26 cellular contexts compared by ENCODE assay signal in the genomic region with DNA sequence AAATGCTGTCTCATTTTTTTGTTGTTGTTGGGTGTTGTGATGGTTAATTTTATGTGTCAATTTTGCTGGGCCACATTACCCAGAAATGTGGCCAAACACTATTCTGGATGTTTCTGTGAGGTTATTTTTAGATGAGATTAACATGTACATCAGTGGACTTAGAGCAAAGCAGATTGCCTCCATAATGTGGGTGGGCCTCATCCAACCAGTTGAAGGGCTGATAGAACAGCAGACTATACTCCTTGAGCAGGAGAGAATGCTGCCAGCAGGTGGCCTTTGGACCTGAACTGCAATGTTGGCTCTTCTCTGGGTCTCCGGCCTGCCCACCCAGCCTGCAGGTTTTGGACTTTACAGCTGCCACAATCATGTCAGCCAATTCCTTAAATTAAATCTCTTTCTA.
"Had no signal": no experiment of that assay in that cellular context is flagged by ENCODE, and none has a peak within 500 bp of the region (broad histone marks: within the 10 kb centered on the region; RNA-seq: fewer than 3 reads in every experiment).

No MANE protein-coding gene starts in this region.

- H3K36me3 Mint-ChIP-seq: mesothelial cell of epicardium; naive thymus-derived CD8-positive, alpha-beta T cell; stimulated activated effector memory CD8-positive, alpha-beta T cell treated with anti-CD3 and anti-CD28 coated beads, Interleukin-12 subunit alpha, Interleukin-12 subunit beta, amount 100 ng/mL, for 72 hours had no signal

- DNase-seq: dermis blood vessel endothelial cell; effector memory CD4-positive, alpha-beta T cell; erythroblast; esophagus squamous epithelium; left lung; mesenchymal stem cell; naive thymus-derived CD8-positive, alpha-beta T cell; nephron progenitor cell; nucleus accumbens; ovary; posterior cingulate gyrus; psoas muscle; right cardiac atrium; sigmoid colon; stimulated activated CD4-positive, alpha-beta T cell treated with anti-CD3 and anti-CD28 coated beads, Interleukin-2, amount 100 ng/mL, for 24 hours; stimulated activated CD4-positive, alpha-beta T cell treated with anti-CD3 and anti-CD28 coated beads, Interleukin-4, amount 100 ng/mL, for 24 hours; stimulated activated naive CD4-positive, alpha-beta T cell treated with Interleukin-2 at 50 U/mL for 16 hours; stomach; thyroid gland; trophoblast cell had no signal

- H3K4me1 Mint-ChIP-seq: mesothelial cell of epicardium; nephron progenitor cell; stimulated activated effector memory CD8-positive, alpha-beta T cell treated with anti-CD3 and anti-CD28 coated beads, Interleukin-12 subunit alpha, Interleukin-12 subunit beta, amount 100 ng/mL, for 72 hours had no signal

- FAIRE-seq: endothelial cell of umbilical vein, frontal cortex, keratinocyte had no signal

- H3K9me3 ChIP-seq: esophagus squamous epithelium, left lung, ovary, psoas muscle, sigmoid colon, stomach, thyroid gland had no signal

- H3K27ac ChIP-seq: coronary artery, esophagus squamous epithelium, left lung, ovary, psoas muscle, sigmoid colon, stomach, thyroid gland had no signal

- H3K27ac Mint-ChIP-seq: mesothelial cell of epicardium; naive thymus-derived CD8-positive, alpha-beta T cell; nephron progenitor cell; stimulated activated effector memory CD8-positive, alpha-beta T cell treated with anti-CD3 and anti-CD28 coated beads, Interleukin-12 subunit alpha, Interleukin-12 subunit beta, amount 100 ng/mL, for 72 hours had no signal

- ATAC-seq: left lung; naive thymus-derived CD8-positive, alpha-beta T cell; psoas muscle; right cardiac atrium; stimulated activated effector memory CD8-positive, alpha-beta T cell treated with anti-CD3 and anti-CD28 coated beads, Interleukin-12 subunit alpha, Interleukin-12 subunit beta, amount 100 ng/mL, for 72 hours had no signal

- H3K4me3 Mint-ChIP-seq: mesothelial cell of epicardium; naive thymus-derived CD8-positive, alpha-beta T cell; nephron progenitor cell; stimulated activated effector memory CD8-positive, alpha-beta T cell treated with anti-CD3 and anti-CD28 coated beads, Interleukin-12 subunit alpha, Interleukin-12 subunit beta, amount 100 ng/mL, for 72 hours had no signal

- H3K4me3 ChIP-seq: coronary artery, esophagus squamous epithelium, left lung, ovary, psoas muscle, sigmoid colon, stomach, thyroid gland had no signal

- H3K36me3 ChIP-seq: esophagus squamous epithelium, left lung, ovary, sigmoid colon, stomach, thyroid gland had no signal

- H3K4me1 ChIP-seq: esophagus squamous epithelium, left lung, sigmoid colon, stomach, thyroid gland had no signal

- H3K9me3 Mint-ChIP-seq: mesothelial cell of epicardium; nephron progenitor cell; stimulated activated effector memory CD8-positive, alpha-beta T cell treated with anti-CD3 and anti-CD28 coated beads, Interleukin-12 subunit alpha, Interleukin-12 subunit beta, amount 100 ng/mL, for 72 hours had no signal

- H3K27me3 ChIP-seq: esophagus squamous epithelium, left lung, ovary, sigmoid colon, stomach, thyroid gland had no signal
